In the genomic region with DNA sequence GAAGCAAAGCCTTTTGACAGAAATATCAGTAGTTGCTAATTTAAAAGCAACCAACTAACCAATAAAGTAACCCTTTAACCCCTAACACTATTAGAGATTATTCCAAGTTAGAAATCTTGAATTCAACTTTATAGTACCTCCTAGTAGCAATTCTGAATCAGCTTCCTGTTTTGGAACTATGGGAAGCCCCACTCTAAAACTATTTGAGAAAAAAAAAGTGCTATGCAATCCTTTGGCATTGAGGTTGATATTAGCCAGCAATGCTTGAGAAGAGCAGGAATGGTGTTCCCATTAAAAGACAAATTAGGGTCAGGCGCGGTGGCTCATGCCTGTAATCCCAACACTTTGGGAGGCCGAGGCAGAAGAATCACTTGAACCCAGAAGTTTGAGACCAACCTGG, we compare ENCODE assay signal across 21 cellular contexts.
DNase-seq lines count a peak whose midpoint lies in the region; FAIRE-seq and TF ChIP-seq lines count a peak whose summit lies in the region.
"Had no signal": no experiment of that assay in that cellular context is flagged by ENCODE, and none has a peak within 500 bp of the region (broad histone marks: within the 10 kb centered on the region; RNA-seq: fewer than 3 reads in every experiment).

No MANE protein-coding gene starts in this region.

- no peak overlapping the region for H2BK12ac ChIP-seq in mesenchymal stem cell (ENCODE audit: low read length in 2 of 2)

- no peak overlapping the region for H3K14ac ChIP-seq in mesenchymal stem cell (ENCODE audit: low read length in 2 of 2)

- FAIRE-seq in endothelial cell of umbilical vein (lab: Jason Lieb, UNC): peak; percentile 31
- no peak for FAIRE-seq in small intestine (lab: Jason Lieb, UNC)
- FAIRE-seq: GM12891 had no signal

- TF ChIP-seq POLR2A in endothelial cell of umbilical vein (IDR thresholded peaks at IDR 0.05; ENCODE audit: low read depth, low read length): no peak

- H2BK15ac ChIP-seq in mesenchymal stem cell (ENCODE audit: low read depth, poor library complexity, severe bottlenecking): no peak overlapping the region

- dilution Hi-C loops in endothelial cell of umbilical vein (cut with MboI; ENCODE audit: extremely low pct_ligation_motif_present, low sequenced_read_pairs): no loop called here

- H3K27me3 ChIP-seq in SJSA1 (replicated peaks) (no peaks in the 10 kb centered on the region), endothelial cell of umbilical vein (ENCODE audit: control insufficient read depth in 2 of 2, insufficient read depth in 2 of 2, low read length in 2 of 2) (no peaks in the 10 kb centered on the region), mesenchymal stem cell (ENCODE audit: control insufficient read depth in 1 of 2, insufficient read depth in 1 of 2, low read length in 2 of 2) (no peaks in the 10 kb centered on the region), small intestine (ENCODE audit: control insufficient read depth in 2 of 2, insufficient read depth in 2 of 2, low read length in 2 of 2) (no peaks in the 10 kb centered on the region)
- H3K27me3 ChIP-seq: BLaER1 had no signal

- no peak overlapping the region for H2AK5ac ChIP-seq in mesenchymal stem cell (ENCODE audit: low read length, severe bottlenecking)

- H3K23ac ChIP-seq in mesenchymal stem cell (ENCODE audit: low read length in 2 of 2): no peak overlapping the region

- H3K9ac ChIP-seq in endothelial cell of umbilical vein (replicated peaks; ENCODE audit: extremely low read depth, insufficient read depth, low read length) (no peak overlapping the region), mesenchymal stem cell (ENCODE audit: low read length) (no peak overlapping the region)
- H3K9ac ChIP-seq: BLaER1 had no signal

- H3K79me1 ChIP-seq in mesenchymal stem cell (replicated peaks; ENCODE audit: low read length, poor library complexity, severe bottlenecking): no peaks in the 10 kb centered on the region

- in situ Hi-C loops in GM13976 (cut with MboI; ENCODE audit: low sequenced_read_pairs, unreplicated experiment): no loop called here

- TF ChIP-seq CTCF in endothelial cell of umbilical vein (IDR thresholded peaks at IDR 0.05; ENCODE audit: extremely low read depth in 1 of 2, insufficient read depth in 1 of 2, low read depth in 1 of 2, low read length in 2 of 2): no peak
- no peak for TF ChIP-seq CTCF in GM13976 (IDR thresholded peaks at IDR 0.05; ENCODE audit: borderline replicate concordance, control extremely low read depth, extremely low read depth, insufficient read depth, missing control alignments)

- no peak overlapping the region for H2BK5ac ChIP-seq in mesenchymal stem cell (ENCODE audit: low read depth, low read length, poor library complexity, severe bottlenecking)

- CTCF ChIA-PET in endothelial cell of umbilical vein (lab: Charles Lee): interaction anchor here (0.6 to 1.3 kb wide), 3 partner anchors 12 to 184 kb away, joined by 3 to 6 read pairs (median 4); no protein-coding TSS in a partner anchor

- no peaks in the 10 kb centered on the region for H3K36me3 ChIP-seq in SJSA1
- no peaks in the 10 kb centered on the region for H3K36me3 ChIP-seq in endothelial cell of umbilical vein (ENCODE audit: control insufficient read depth in 2 of 2, extremely low read depth in 1 of 2, insufficient read depth in 2 of 2, low read length in 2 of 2)
- no peaks in the 10 kb centered on the region for H3K36me3 ChIP-seq in mesenchymal stem cell (ENCODE audit: control insufficient read depth in 1 of 2, insufficient read depth in 2 of 2, low read depth in 1 of 2, low read length in 2 of 2)
- no peaks in the 10 kb centered on the region for H3K36me3 ChIP-seq in small intestine (ENCODE audit: control insufficient read depth in 2 of 2, insufficient read depth in 2 of 2, low read length in 2 of 2)
- H3K36me3 ChIP-seq: BLaER1 had no signal

- H3K27ac ChIP-seq in SJSA1 (0 out of 2 replicates have a peak overlapping the region, but pooled peaks have one; percentile 20), endothelial cell of umbilical vein (ENCODE audit: insufficient read depth, low read depth, low read length) (peak overlapping the region; percentile 33), mesenchymal stem cell (ENCODE audit: low read length, poor library complexity, severe bottlenecking) (no peak overlapping the region), small intestine (ENCODE audit: low read depth in 1 of 2, low read length in 1 of 2) (no peak overlapping the region)
- H3K27ac ChIP-seq: BLaER1 had no signal

- WGBS in mesenchymal stem cell: 86% methylated on average over 3 of the region's 3 CpGs
- WGBS in small intestine, 3 donors: 85 to 95% (median 90%) methylated on average over 3 of the region's 3 CpGs

- H3K79me2 ChIP-seq in endothelial cell of umbilical vein (ENCODE audit: control insufficient read depth, insufficient read depth, low read length): no peaks in the 10 kb centered on the region

- no peak overlapping the region for H4K91ac ChIP-seq in mesenchymal stem cell (ENCODE audit: low read length)

- DNase-seq in ELR (ENCODE audit: low read depth) (peak; percentile 45), SJSA1 (ENCODE audit: low read depth in 1 of 2, low spot score in 2 of 2) (peak in 1 of 2 experiments; percentile 19), endothelial cell of umbilical vein (ENCODE audit: low read depth, low spot score) (peak; percentile 73), mesenchymal stem cell (peak; percentile 50), small intestine (no peak), SKM-1 treated with dmso at 0.1 percent for 144 hours (lab: John Stamatoyannopoulos, UW; ENCODE audit: unreplicated experiment) (no peak), T-helper 9 cell (no peak), GM13976 (ENCODE audit: low spot score) (no peak)
- DNase-seq: CD8-positive, alpha-beta T cell; DMS79; GDM1; MM.1S; NCI-H1105; NCI-H1694; NCI-H2107; NCI-H345; NK-92 treated with Interleukin-12 subunit alpha and Interleukin-12 subunit beta, amount 100 ng/mL, for 24 hours; SHP77 treated with DMSO at 0.1 percent for 48 hours had no signal

- H3K9me1 ChIP-seq in endothelial cell of umbilical vein (replicated peaks; ENCODE audit: control insufficient read depth, extremely low read depth, insufficient read depth, low read length): no peaks in the 10 kb centered on the region

- POLR2A ChIA-PET in endothelial cell of umbilical vein (lab: Charles Lee): no interaction called here

- peaks cover 32% of the 10 kb centered on the region for H3K4me1 ChIP-seq in SJSA1 (replicated peaks)
- peaks cover 29% of the 10 kb centered on the region for H3K4me1 ChIP-seq in endothelial cell of umbilical vein (ENCODE audit: control insufficient read depth, extremely low read depth, insufficient read depth, low read length)
- H3K4me1 ChIP-seq in mesenchymal stem cell (ENCODE audit: control insufficient read depth, insufficient read depth, low read depth, low read length): no peaks in the 10 kb centered on the region
- H3K4me1 ChIP-seq in small intestine (ENCODE audit: control insufficient read depth in 2 of 2, insufficient read depth in 1 of 2, low read depth in 1 of 2, low read length in 1 of 2): no peaks in the 10 kb centered on the region
- H3K4me1 ChIP-seq: BLaER1 had no signal

- no peaks in the 10 kb centered on the region for H3K9me3 ChIP-seq in SJSA1 (replicated peaks)
- no peaks in the 10 kb centered on the region for H3K9me3 ChIP-seq in endothelial cell of umbilical vein (replicated peaks; ENCODE audit: control insufficient read depth, insufficient read depth, low read length)
- H3K9me3 ChIP-seq in mesenchymal stem cell (ENCODE audit: control insufficient read depth, low read length): no peaks in the 10 kb centered on the region
- no peaks in the 10 kb centered on the region for H3K9me3 ChIP-seq in small intestine (ENCODE audit: control insufficient read depth, low read depth)
- H3K9me3 ChIP-seq: BLaER1 had no signal

- H2AFZ ChIP-seq in endothelial cell of umbilical vein (ENCODE audit: low read depth, low read length): peak overlapping the region; percentile 57
- no peak overlapping the region for H2AFZ ChIP-seq in mesenchymal stem cell (ENCODE audit: low read depth, low read length)
- H2AFZ ChIP-seq: GM23338 had no signal

- H3K4me3 ChIP-seq in SJSA1: no peak overlapping the region
- no peak overlapping the region for H3K4me3 ChIP-seq in endothelial cell of umbilical vein (replicated peaks in 1 of 3; ENCODE audit: insufficient read depth in 1 of 3, low read depth in 1 of 3, low read length in 3 of 3)
- H3K4me3 ChIP-seq in mesenchymal stem cell (ENCODE audit: insufficient read depth in 1 of 2, low read depth in 1 of 2, low read length in 2 of 2): no peak overlapping the region
- H3K4me3 ChIP-seq in small intestine (ENCODE audit: low read depth in 1 of 2, low read length in 2 of 2): no peak overlapping the region
- H3K4me3 ChIP-seq: BLaER1, GM23338 had no signal

- no peak overlapping the region for H3K18ac ChIP-seq in mesenchymal stem cell (ENCODE audit: low read depth in 1 of 2, low read length in 2 of 2)

- no TSS peak for BruUV-seq in endothelial cell of umbilical vein (replicated peaks; lab: Mats Ljungman, UMichigan)

- no peak overlapping the region for H4K8ac ChIP-seq in mesenchymal stem cell (ENCODE audit: low read length)

- H2BK120ac ChIP-seq in mesenchymal stem cell (ENCODE audit: low read depth, low read length): no peak overlapping the region

- H4K20me1 ChIP-seq in endothelial cell of umbilical vein (replicated peaks; ENCODE audit: control insufficient read depth, extremely low read depth, insufficient read depth, low read length): no peaks in the 10 kb centered on the region
- H4K20me1 ChIP-seq: BLaER1 had no signal

- H3K4ac ChIP-seq in mesenchymal stem cell (ENCODE audit: low read depth in 1 of 2, low read length in 2 of 2): no peak overlapping the region

- H3K4me2 ChIP-seq in endothelial cell of umbilical vein (ENCODE audit: insufficient read depth, low read length): peak overlapping the region; percentile 19
- no peak overlapping the region for H3K4me2 ChIP-seq in mesenchymal stem cell (ENCODE audit: low read length, poor library complexity, severe bottlenecking)
- H3K4me2 ChIP-seq: BLaER1, GM23338 had no signal

- intact Hi-C loops in endothelial cell of umbilical vein (cut with micrococcal nuclease): loop anchor here (10.0 kb wide), 2 partner anchors 1127 to 1717 kb away; no protein-coding TSS in a partner anchor

TF ChIP-seq in endothelial cell of umbilical vein, 7 proteins besides CTCF, POLR2A, EP300 and RAD21:
- TF ChIP-seq, protein P1, sequence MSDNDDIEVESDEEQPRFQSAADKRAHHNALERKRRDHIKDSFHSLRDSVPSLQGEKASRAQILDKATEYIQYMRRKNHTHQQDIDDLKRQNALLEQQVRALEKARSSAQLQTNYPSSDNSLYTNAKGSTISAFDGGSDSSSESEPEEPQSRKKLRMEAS (IDR thresholded peaks at IDR 0.05; ENCODE audit: insufficient read depth, insufficient read length): no peak
- TF ChIP-seq JUN (IDR thresholded peaks at IDR 0.05; ENCODE audit: borderline replicate concordance, insufficient read depth, insufficient read length, low read depth): no peak
- peak; percentile 52 for TF ChIP-seq FOS (IDR thresholded peaks at IDR 0.05; ENCODE audit: borderline replicate concordance, insufficient read depth, low read length)

Comparison
In these comparisons a context has a peak if more than half of its experiments do, and no peak if none do; other contexts are left out.
1. DNase-seq: peak in ELR (single experiment), endothelial cell of umbilical vein (single experiment) and mesenchymal stem cell (single experiment); none in small intestine (single experiment), SKM-1 treated with dmso at 0.1 percent for 144 hours (single experiment), T-helper 9 cell (single experiment) and GM13976 (single experiment).
2. H3K27ac ChIP-seq: peak in SJSA1 (single experiment) and endothelial cell of umbilical vein (single experiment); none in mesenchymal stem cell (single experiment) and small intestine (0 of 2).